In genomic region chr3:156812521-156813335, GRCh38 we compare ENCODE assay signal across 1 cellular context.
TF ChIP-seq lines count a peak whose summit lies in the region.

No MANE protein-coding gene starts in this region.

TF ChIP-seq in K562, 482 proteins besides CTCF, POLR2A, EP300 and RAD21 (continued from another document and continues in another):
- TF ChIP-seq HMBOX1 (IDR thresholded peaks at IDR 0.05) (peak; percentile 88), GTF2B (IDR thresholded peaks at IDR 0.05; ENCODE audit: extremely low read depth, insufficient read length) (no peak), ZNF224 (CRISPR knock-in tag; IDR thresholded peaks at IDR 0.05) (no peak), ZNF75A (CRISPR knock-in tag; IDR thresholded peaks at IDR 0.05) (no peak), ARID3B (CRISPR knock-in tag; IDR thresholded peaks at IDR 0.05; ENCODE audit: borderline replicate concordance) (no peak), HDAC8 (tag; IDR thresholded peaks at IDR 0.05) (0 out of 2 replicates have a peak, but pooled peaks have one; percentile 17), CC2D1A (IDR thresholded peaks at IDR 0.05) (no peak), ZNF740 (CRISPR knock-in tag; IDR thresholded peaks at IDR 0.05) (no peak), ZNF740 (tag; IDR thresholded peaks at IDR 0.05) (no peak; a peak in 1 of 4 replicates), SIN3A (IDR thresholded peaks at IDR 0.05; ENCODE audit: borderline replicate concordance in 2 of 2, control insufficient read depth in 1 of 2, low read depth in 2 of 2, low read length in 2 of 2) (no peak), HDAC1 (IDR thresholded peaks at IDR 0.05) (peak in 1 of 2 experiments; percentile 57; a peak in 2 of 4 replicates), ZNF143 (CRISPR knock-in tag; IDR thresholded peaks at IDR 0.05) (no peak), BRD4 (IDR thresholded peaks at IDR 0.05) (no peak), ZNF695 (CRISPR knock-in tag; IDR thresholded peaks at IDR 0.05) (no peak), ZNF668 (CRISPR knock-in tag; IDR thresholded peaks at IDR 0.05) (no peak), TEAD2 (tag; IDR thresholded peaks at IDR 0.05) (no peak), ZBTB5 (IDR thresholded peaks at IDR 0.05) (no peak), POLR2AphosphoS5 (IDR thresholded peaks at IDR 0.05; ENCODE audit: control insufficient read depth, insufficient read depth, low read depth, low read length) (no peak), AFF4 (CRISPR knock-in tag; IDR thresholded peaks at IDR 0.05) (no peak), ZKSCAN1 (IDR thresholded peaks at IDR 0.05; ENCODE audit: low read depth, low read length) (no peak), CBFA2T2 (conservative IDR thresholded peaks at IDR 0.05) (no peak), ZNF586 (CRISPR knock-in tag; conservative IDR thresholded peaks at IDR 0.05) (no peak), CUX1 (CRISPR knock-in tag; IDR thresholded peaks at IDR 0.05) (no peak), ZNF280B (CRISPR knock-in tag; IDR thresholded peaks at IDR 0.05) (no peak), HDAC6 (IDR thresholded peaks at IDR 0.05; ENCODE audit: low read depth, low read length) (no peak), KAT8 (IDR thresholded peaks at IDR 0.05; ENCODE audit: low read depth) (no peak), MBD2 (IDR thresholded peaks at IDR 0.05; ENCODE audit: borderline replicate concordance, low read depth) (0 out of 2 replicates have a peak, but pooled peaks have one; percentile 24), TRIM28 (IDR thresholded peaks at IDR 0.05) (no peak), SAFB (IDR thresholded peaks at IDR 0.05; ENCODE audit: borderline replicate concordance, low read depth, low read length) (no peak), NRF1 (conservative IDR thresholded peaks at IDR 0.05 in 1 of 2, IDR thresholded peaks at IDR 0.05 in 1 of 2) (peak in 1 of 2 experiments; percentile 26; a peak in 1 of 4 replicates), THAP12 (CRISPR knock-in tag; IDR thresholded peaks at IDR 0.05) (no peak), STAT6 (CRISPR knock-in tag; IDR thresholded peaks at IDR 0.05) (no peak)
